In the genomic region with DNA sequence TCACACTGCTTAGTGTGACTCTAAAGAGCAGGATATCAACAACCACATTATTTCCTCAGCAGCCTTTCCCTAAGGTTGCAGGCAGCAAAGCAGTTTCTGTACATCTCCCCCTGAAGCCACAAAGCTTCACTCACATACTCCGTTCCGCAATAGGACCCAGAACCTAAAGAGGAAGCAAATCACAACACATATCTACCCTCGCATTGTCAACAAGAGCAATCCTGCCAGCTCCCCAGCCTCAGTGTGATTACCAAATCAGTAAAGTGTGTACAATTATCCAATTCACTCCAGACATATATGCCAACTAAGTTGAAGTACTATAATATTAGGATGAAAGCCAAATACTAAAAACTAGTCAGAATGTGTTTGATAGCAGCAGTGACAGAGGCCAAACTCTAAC, we compare ENCODE assay signal across 29 cellular contexts. TPM values are rescaled to one million over a fixed set of nuclear protein-coding genes. Genes with fewer than 3 reads are reported as not detected.
"Had no signal": no experiment of that assay in that cellular context is flagged by ENCODE, and none has a peak within 500 bp of the region (broad histone marks: within the 10 kb centered on the region; RNA-seq: fewer than 3 reads in every experiment).

No MANE protein-coding gene starts in this region.

- FAIRE-seq: astrocyte, colon, endothelial cell of umbilical vein had no signal

- H3K9me3 ChIP-seq: neutrophil, ovary, prostate gland, testis, vagina had no signal

- H3K27me3 ChIP-seq: ovary, testis, vagina had no signal

- H3K4me3 ChIP-seq: ovary, prostate gland, testis, vagina had no signal

- H3K9me3 Mint-ChIP-seq: activated naive CD8-positive, alpha-beta T cell treated with anti-CD3 and anti-CD28 coated beads for 36 hours; activated T-cell treated with anti-CD3 and anti-CD28 coated beads, Interleukin-2, amount 50 U/mL, for 4 hours; activated T-helper 2 cell treated with anti-CD3 and anti-CD28 coated beads, Interferon-gamma antibody, Interleukin-2, Interleukin-4, amounts not matched to agents 10 μg/mL and 5 μg/mL and 100 μg/mL, durations not matched to agents 14 hours and 24 hours and 36 hours; central memory CD8-positive, alpha-beta T cell; nephron had no signal

- H3K36me3 ChIP-seq: neutrophil, ovary, prostate gland, vagina had no signal

- H3K4me3 Mint-ChIP-seq: activated B cell treated with CpG ODN at 0.5 μM for 24 hours; activated CD4-positive, alpha-beta T cell treated with anti-CD3 and anti-CD28 coated beads for 36 hours; activated naive CD8-positive, alpha-beta T cell treated with anti-CD3 and anti-CD28 coated beads for 36 hours; activated T-cell treated with anti-CD3 and anti-CD28 coated beads, Interleukin-2, amount 50 U/mL, for 4 hours; central memory CD8-positive, alpha-beta T cell; nephron; stimulated activated naive B cell treated with anti-CD40 and anti-IgM and Interleukin-4, amounts not matched to agents 10 μg/mL and 1 μg/mL and 100 μg/mL, for 72 hours had no signal

- H3K36me3 Mint-ChIP-seq: activated naive CD8-positive, alpha-beta T cell treated with anti-CD3 and anti-CD28 coated beads for 36 hours; stimulated activated naive B cell treated with anti-CD40 and anti-IgM and Interleukin-4, amounts not matched to agents 10 μg/mL and 1 μg/mL and 100 μg/mL, for 72 hours had no signal

- H3K27ac Mint-ChIP-seq: activated B cell treated with CpG ODN at 0.5 μM for 24 hours; activated CD4-positive, alpha-beta T cell treated with anti-CD3 and anti-CD28 coated beads for 36 hours; activated naive CD8-positive, alpha-beta T cell treated with anti-CD3 and anti-CD28 coated beads for 36 hours; activated T-helper 2 cell treated with anti-CD3 and anti-CD28 coated beads, Interferon-gamma antibody, Interleukin-2, Interleukin-4, amounts not matched to agents 10 μg/mL and 5 μg/mL and 100 μg/mL, durations not matched to agents 14 hours and 24 hours and 36 hours; nephron; stimulated activated naive B cell treated with anti-CD40 and anti-IgM and Interleukin-4, amounts not matched to agents 10 μg/mL and 1 μg/mL and 100 μg/mL, for 72 hours had no signal

- H3K27ac ChIP-seq: neutrophil, ovary, prostate gland, testis, vagina had no signal

- ATAC-seq: activated CD4-positive, alpha-beta T cell treated with anti-CD3 and anti-CD28 coated beads for 36 hours; activated T-cell treated with anti-CD3 and anti-CD28 coated beads, Interleukin-2, amount 50 U/mL, for 4 hours; esophagus mucosa; left ventricle myocardium superior; stimulated activated naive B cell treated with anti-CD40 and anti-IgM and Interleukin-4, amounts not matched to agents 10 μg/mL and 1 μg/mL and 100 μg/mL, for 72 hours had no signal

- DNase-seq: activated B cell treated with CpG ODN at 0.5 μM for 24 hours; activated CD4-positive, alpha-beta T cell treated with anti-CD3 and anti-CD28 coated beads for 36 hours; activated CD4-positive, alpha-beta T cell treated with anti-CD3 and anti-CD28 coated beads, Interleukin-2, amount 50 U/mL, for 4 hours; activated CD8-positive, alpha-beta memory T cell treated with anti-CD3 and anti-CD28 coated beads, Interleukin-2, amount 50 U/mL, for 48 hours; activated naive CD4-positive, alpha-beta T cell treated with Interleukin-2 at 50 U/mL for 16 hours; activated naive CD8-positive, alpha-beta T cell treated with anti-CD3 and anti-CD28 coated beads for 36 hours; activated T-cell treated with anti-CD3 and anti-CD28 coated beads, Interleukin-2, amount 50 U/mL, for 4 hours; effector memory CD4-positive, alpha-beta T cell; foreskin melanocyte; hippocampal formation; left ventricle myocardium superior; ovary; stimulated activated CD4-positive, alpha-beta T cell treated with anti-CD3 and anti-CD28 coated beads, Interleukin-2, amount 100 ng/mL, for 48 hours; stimulated activated CD8-positive, alpha-beta memory T cell treated with anti-CD3 and anti-CD28 coated beads, Interleukin-4, amount 100 ng/mL, for 48 hours; stimulated activated naive B cell treated with anti-CD40 and anti-IgM and Interleukin-4, amounts not matched to agents 10 μg/mL and 1 μg/mL and 100 μg/mL, for 72 hours; testis; trophoblast cell had no signal

- H3K4me1 Mint-ChIP-seq: activated B cell treated with CpG ODN at 0.5 μM for 24 hours; activated CD4-positive, alpha-beta T cell treated with anti-CD3 and anti-CD28 coated beads for 36 hours; activated naive CD8-positive, alpha-beta T cell treated with anti-CD3 and anti-CD28 coated beads for 36 hours; central memory CD8-positive, alpha-beta T cell; nephron; stimulated activated naive B cell treated with anti-CD40 and anti-IgM and Interleukin-4, amounts not matched to agents 10 μg/mL and 1 μg/mL and 100 μg/mL, for 72 hours had no signal

- H3K4me1 ChIP-seq: prostate gland, testis, vagina had no signal

RNA-seq across cellular contexts. Expression of gene VAX1, which starts 30.8 kb away (rescaled TPM):
- total RNA-seq: activated B cell treated with CpG ODN at 0.5 μM for 24 hours; activated CD4-positive, alpha-beta T cell treated with anti-CD3 and anti-CD28 coated beads for 36 hours; activated CD8-positive, alpha-beta memory T cell treated with anti-CD3 and anti-CD28 coated beads for 36 hours; activated naive CD8-positive, alpha-beta T cell treated with anti-CD3 and anti-CD28 coated beads for 36 hours; activated T-cell treated with anti-CD3 and anti-CD28 coated beads, Interleukin-2, amount 50 U/mL, for 4 hours; activated T-helper 2 cell treated with anti-CD3 and anti-CD28 coated beads, Interferon-gamma antibody, Interleukin-2, Interleukin-4, amounts not matched to agents 10 μg/mL and 5 μg/mL and 100 μg/mL, durations not matched to agents 14 hours and 24 hours and 36 hours; dermis microvascular lymphatic vessel endothelial cell; endothelial cell of umbilical vein; left ventricle myocardium superior; ovary; prostate gland; vagina had no signal
